Comparison of ENCODE assay signal across 11 cellular contexts in the genomic region with DNA sequence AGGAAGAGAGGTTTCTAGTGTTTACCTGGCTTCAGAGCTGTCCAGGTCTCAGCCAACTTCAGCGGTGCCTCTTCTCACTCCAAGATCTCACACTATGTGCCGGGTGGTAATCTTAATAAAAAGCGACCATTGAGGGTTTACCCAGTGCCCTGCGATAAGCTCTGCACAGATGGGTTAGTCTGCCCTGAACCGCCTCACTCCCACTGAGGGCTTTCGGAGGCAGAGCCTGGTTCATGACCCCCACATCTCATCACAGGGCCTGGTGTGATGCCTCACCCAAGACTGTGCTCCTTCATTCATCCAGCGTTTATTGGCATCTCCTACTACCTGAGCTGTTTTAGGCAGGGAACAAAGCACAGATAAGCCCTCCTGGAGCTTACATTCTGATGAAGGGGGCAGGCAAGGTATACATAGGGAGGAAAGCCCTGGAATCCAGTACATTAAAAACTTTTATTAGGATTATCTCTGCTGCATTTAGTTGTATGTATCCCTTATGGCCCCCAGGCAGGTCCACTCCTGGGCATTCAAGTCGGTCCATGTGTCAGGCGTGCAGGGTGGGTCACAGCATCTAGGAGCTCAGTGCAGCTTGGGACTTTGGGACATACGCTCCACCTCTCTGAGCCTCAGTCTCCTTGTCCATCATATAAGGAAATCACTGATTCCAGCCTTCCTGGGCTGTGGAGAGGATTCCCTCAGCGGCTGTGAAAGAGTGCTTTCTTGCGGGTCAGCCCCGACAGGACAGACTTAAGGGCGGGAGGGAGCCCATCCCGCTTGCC. TPM values are rescaled to one million over a fixed set of nuclear protein-coding genes. Genes with fewer than 3 reads are reported as not detected.
A peak's percentile ranks its signal among the peaks of the same experiment; 100 is the strongest.
DNase-seq lines count a peak whose midpoint lies in the region; ATAC-seq and TF ChIP-seq lines count a peak whose summit lies in the region.
"Had no signal": no experiment of that assay in that cellular context is flagged by ENCODE, and none has a peak within 500 bp of the region (broad histone marks: within the 10 kb centered on the region; RNA-seq: fewer than 3 reads in every experiment).

No MANE protein-coding gene starts in this region.

- no peak overlapping the region for H4K8ac ChIP-seq in neuronal stem cell (ENCODE audit: low read depth, low read length)

- H2BK120ac ChIP-seq in neuronal stem cell (ENCODE audit: low read depth, low read length) = no peak overlapping the region

- no peak for DNase-seq in activated naive CD8-positive, alpha-beta T cell treated with anti-CD3 and anti-CD28 coated beads, Interleukin-2, amount 10 ng/mL, durations not matched to agents 7 days and 5 days
- no peak for DNase-seq in activated naive CD8-positive, alpha-beta T cell treated with anti-CD3 and anti-CD28 coated beads, Interleukin-2, amount 50 U/mL, for 24 hours
- DNase-seq in fibroblast of villous mesenchyme (ENCODE audit: low read depth) (no peak), neuronal stem cell (ENCODE audit: low spot score) (no peak), vagina (ENCODE audit: extremely low spot score in 2 of 2) (no peak), amygdala (lab: John Stamatoyannopoulos, UW) (no peak)
- no peak for DNase-seq in stimulated activated CD4-positive, alpha-beta T cell treated with anti-CD3 and anti-CD28 coated beads, Interleukin-4, amount 100 ng/mL, for 4 hours
- DNase-seq: activated CD8-positive, alpha-beta memory T cell treated with anti-CD3 and anti-CD28 coated beads for 24 hours; BE2C; NCI-H1436 had no signal

- no peaks in the 10 kb centered on the region for H3K79me1 ChIP-seq in neuronal stem cell (ENCODE audit: low read depth, low read length)

- no peak overlapping the region for H4K91ac ChIP-seq in neuronal stem cell (ENCODE audit: low read depth, low read length, poor library complexity)

- H3K9ac ChIP-seq in neuronal stem cell (ENCODE audit: low read depth, low read length, poor library complexity) = no peak overlapping the region

- H3K36me3 ChIP-seq in neuronal stem cell (replicated peaks in 1 of 2; ENCODE audit: control insufficient read depth in 2 of 2, insufficient read depth in 2 of 2, low read length in 2 of 2) = no peaks in the 10 kb centered on the region
- no peaks in the 10 kb centered on the region for H3K36me3 ChIP-seq in vagina
- H3K36me3 ChIP-seq: BE2C had no signal

- no CpG with 5 or more reads among the region's 15 CpGs for WGBS in neuronal stem cell (ENCODE audit: extremely low coverage in 2 of 2, insufficient read length in 2 of 2, insufficient replicate concordance in 1 of 2), 2 donors

- no peak for ATAC-seq in activated naive CD8-positive, alpha-beta T cell treated with anti-CD3 and anti-CD28 coated beads, Interleukin-2, amount 10 ng/mL, durations not matched to agents 7 days and 5 days (ENCODE audit: low read depth)
- no peak for ATAC-seq in activated naive CD8-positive, alpha-beta T cell treated with anti-CD3 and anti-CD28 coated beads, Interleukin-2, amount 50 U/mL, for 24 hours
- no peak for ATAC-seq in HG02623 (IDR thresholded peaks at IDR 0.05; ENCODE audit: unreplicated experiment)

- no peak overlapping the region for H2BK5ac ChIP-seq in neuronal stem cell (ENCODE audit: low read length)

- H3K27ac Mint-ChIP-seq in activated naive CD8-positive, alpha-beta T cell treated with anti-CD3 and anti-CD28 coated beads, Interleukin-2, amount 10 ng/mL, durations not matched to agents 7 days and 5 days = no peak overlapping the region
- H3K27ac Mint-ChIP-seq in activated naive CD8-positive, alpha-beta T cell treated with anti-CD3 and anti-CD28 coated beads, Interleukin-2, amount 50 U/mL, for 24 hours = no peak overlapping the region

- H3K27me3 ChIP-seq in neuronal stem cell (ENCODE audit: control insufficient read depth in 3 of 3, insufficient read depth in 3 of 3, low read depth in 1 of 3, low read length in 3 of 3) (peaks cover 0 to 87% (median 24%) of the 10 kb centered on the region in 3 experiments), vagina (no peaks in the 10 kb centered on the region)

- H3K4me1 ChIP-seq in neuronal stem cell (ENCODE audit: control insufficient read depth in 2 of 2, insufficient read depth in 1 of 2, low read depth in 1 of 2, low read length in 2 of 2) (peaks cover 1 to 8% of the 10 kb centered on the region in 2 donors), vagina (peaks cover 14% of the 10 kb centered on the region)
- H3K4me1 ChIP-seq: BE2C had no signal

- peak overlapping the region; percentile 84 for H3K18ac ChIP-seq in neuronal stem cell (ENCODE audit: low read length)

- H2BK15ac ChIP-seq in neuronal stem cell (ENCODE audit: low read length) = peak overlapping the region; percentile 76

- H3K4me3 Mint-ChIP-seq in activated naive CD8-positive, alpha-beta T cell treated with anti-CD3 and anti-CD28 coated beads, Interleukin-2, amount 10 ng/mL, durations not matched to agents 7 days and 5 days = peak overlapping the region; percentile 54
- no peak overlapping the region for H3K4me3 Mint-ChIP-seq in activated naive CD8-positive, alpha-beta T cell treated with anti-CD3 and anti-CD28 coated beads, Interleukin-2, amount 50 U/mL, for 24 hours

- TF ChIP-seq CTCF in fibroblast of villous mesenchyme (IDR thresholded peaks at IDR 0.05; ENCODE audit: insufficient read depth, low read depth, low read length) = no peak
- no peak for TF ChIP-seq CTCF in vagina (IDR thresholded peaks at IDR 0.05)

- no peaks in the 10 kb centered on the region for H3K36me3 Mint-ChIP-seq in activated naive CD8-positive, alpha-beta T cell treated with anti-CD3 and anti-CD28 coated beads, Interleukin-2, amount 10 ng/mL, durations not matched to agents 7 days and 5 days
- H3K36me3 Mint-ChIP-seq in activated naive CD8-positive, alpha-beta T cell treated with anti-CD3 and anti-CD28 coated beads, Interleukin-2, amount 50 U/mL, for 24 hours (ENCODE audit: low read depth) = no peaks in the 10 kb centered on the region

- peak overlapping the region; percentile 80 for H2AFZ ChIP-seq in neuronal stem cell (ENCODE audit: low read length)

- TF ChIP-seq POLR2A in vagina (IDR thresholded peaks at IDR 0.05) = no peak

- H3K9me3 ChIP-seq in neuronal stem cell (replicated peaks in 1 of 2; ENCODE audit: control insufficient read depth in 2 of 2, insufficient read depth in 1 of 2, low read depth in 1 of 2, low read length in 2 of 2) (no peaks in the 10 kb centered on the region), vagina (no peaks in the 10 kb centered on the region)
- H3K9me3 ChIP-seq: BE2C had no signal

- H3K4me2 ChIP-seq in neuronal stem cell (ENCODE audit: insufficient read depth, low read length, poor library complexity, severe bottlenecking) = peak overlapping the region; percentile 95

- H3K27ac ChIP-seq in neuronal stem cell (replicated peaks; ENCODE audit: low read length) (no peak overlapping the region), vagina (peak overlapping the region; percentile 61)

- H3K4me3 ChIP-seq in fibroblast of villous mesenchyme (ENCODE audit: low read depth, low read length) (peak overlapping the region; percentile 86), neuronal stem cell (ENCODE audit: low read length in 2 of 2) (peak overlapping the region in 1 of 2 donors; percentile 90), vagina (peak overlapping the region; percentile 56 to 82)

- H3K23ac ChIP-seq in neuronal stem cell (ENCODE audit: low read depth, low read length, poor library complexity) = peak overlapping the region; percentile 39

- no peaks in the 10 kb centered on the region for H3K9me3 Mint-ChIP-seq in activated naive CD8-positive, alpha-beta T cell treated with anti-CD3 and anti-CD28 coated beads, Interleukin-2, amount 10 ng/mL, durations not matched to agents 7 days and 5 days
- H3K9me3 Mint-ChIP-seq in activated naive CD8-positive, alpha-beta T cell treated with anti-CD3 and anti-CD28 coated beads, Interleukin-2, amount 50 U/mL, for 24 hours = no peaks in the 10 kb centered on the region

- POLR2A ChIA-PET in activated naive CD8-positive, alpha-beta T cell treated with anti-CD3 and anti-CD28 coated beads, Interleukin-2, amount 10 ng/mL, durations not matched to agents 7 days and 5 days (lab: Charles Lee) = no interaction called here

- no peak overlapping the region for H2BK12ac ChIP-seq in neuronal stem cell (ENCODE audit: low read length)

- intact Hi-C loops in vagina (cut with DNase I) = no loop called here

- H2AK5ac ChIP-seq in neuronal stem cell (ENCODE audit: low read depth, low read length) = no peak overlapping the region

- peaks cover 15% of the 10 kb centered on the region for H3K4me1 Mint-ChIP-seq in activated naive CD8-positive, alpha-beta T cell treated with anti-CD3 and anti-CD28 coated beads, Interleukin-2, amount 10 ng/mL, durations not matched to agents 7 days and 5 days
- H3K4me1 Mint-ChIP-seq in activated naive CD8-positive, alpha-beta T cell treated with anti-CD3 and anti-CD28 coated beads, Interleukin-2, amount 50 U/mL, for 24 hours = peaks cover 8% of the 10 kb centered on the region

- H3K4ac ChIP-seq in neuronal stem cell (ENCODE audit: low read length) = no peak overlapping the region

- peaks cover 86% of the 10 kb centered on the region for H3K27me3 Mint-ChIP-seq in activated naive CD8-positive, alpha-beta T cell treated with anti-CD3 and anti-CD28 coated beads, Interleukin-2, amount 10 ng/mL, durations not matched to agents 7 days and 5 days
- H3K27me3 Mint-ChIP-seq in activated naive CD8-positive, alpha-beta T cell treated with anti-CD3 and anti-CD28 coated beads, Interleukin-2, amount 50 U/mL, for 24 hours = peaks cover 61% of the 10 kb centered on the region

- no peak overlapping the region for H3K14ac ChIP-seq in neuronal stem cell (ENCODE audit: low read length)

RNA-seq across cellular contexts. Expression of a gene that starts 0.6 kb away (rescaled TPM):
- total RNA-seq in activated naive CD8-positive, alpha-beta T cell treated with anti-CD3 and anti-CD28 coated beads, Interleukin-2, amount 10 ng/mL, durations not matched to agents 7 days and 5 days = under 1 TPM; 0.20 to 0.42 TPM
- total RNA-seq in fibroblast of villous mesenchyme (1.7 and 19.0 TPM in 2 replicates), vagina (15.0 TPM)
- 0.59 TPM for polyA plus RNA-seq in neuronal stem cell (2013, experiment 1 of 2)
- 0.62 TPM for polyA plus RNA-seq in neuronal stem cell (2013, experiment 2 of 2)
